In genomic region chr11:101456812-101457211, GRCh38 we compare ENCODE assay signal across 11 cellular contexts.
DNase-seq lines count a peak whose midpoint lies in the region; ATAC-seq and TF ChIP-seq lines count a peak whose summit lies in the region.
"Had no signal": no experiment of that assay in that cellular context is flagged by ENCODE, and none has a peak within 500 bp of the region (broad histone marks: within the 10 kb centered on the region; RNA-seq: fewer than 3 reads in every experiment).

No MANE protein-coding gene starts in this region.

- CTCF ChIA-PET in HCT116 (lab: Charles Lee) = interaction anchor here (0.9 to 4.7 kb wide), 8 partner anchors 13 to 1156 kb away, joined by 3 to 40 read pairs (median 5); no protein-coding TSS in a partner anchor
- CTCF ChIA-PET in PC-3 (lab: Charles Lee) = interaction anchor here (0.7 to 0.9 kb wide), 2 partner anchors 28 to 210 kb away, joined by 3 to 4 read pairs; no protein-coding TSS in a partner anchor

- H3K9me3 ChIP-seq in HCT116 (ENCODE audit: control insufficient read depth in 1 of 2, insufficient read depth in 1 of 2, low read depth in 1 of 2, low read length in 2 of 2) (no peaks in the 10 kb centered on the region), PC-3 (ENCODE audit: low read length) (no peaks in the 10 kb centered on the region), gastrocnemius medialis (peaks cover 0 to 2% (median 0%) of the 10 kb centered on the region in 3 donors)

- no peaks in the 10 kb centered on the region for H3K9me2 ChIP-seq in HCT116 (ENCODE audit: insufficient read depth)
- no peaks in the 10 kb centered on the region for H3K9me2 ChIP-seq in PC-3 (replicated peaks; ENCODE audit: low read length)

- H3F3A ChIP-seq in PC-3 (ENCODE audit: low read length, unreplicated experiment) = no peaks in the 10 kb centered on the region

- H3K4me3 ChIP-seq in HCT116 (replicated peaks in 1 of 2; ENCODE audit: low read depth in 1 of 2, low read length in 2 of 2) (no peak overlapping the region), PC-3 (ENCODE audit: low read length) (no peak overlapping the region), gastrocnemius medialis (no peak overlapping the region)
- H3K4me3 ChIP-seq: skin epidermis had no signal

- in situ Hi-C loops in gastrocnemius medialis (cut with MboI; ENCODE audit: low sequenced_read_pairs in 4 of 4) = loop anchor here in 2 of 4 donors (25.0 kb wide), 2 partner anchors 380 to 555 kb away; no protein-coding TSS in a partner anchor

- H3K27ac ChIP-seq in HCT116 (ENCODE audit: low read depth, low read length) (no peak overlapping the region), PC-3 (ENCODE audit: low read length) (no peak overlapping the region), substantia nigra (ENCODE audit: low read depth, low read length, poor library complexity, severe bottlenecking) (no peak overlapping the region), gastrocnemius medialis (no peak overlapping the region)
- H3K27ac ChIP-seq: skin epidermis had no signal

- H3K4me1 ChIP-seq in HCT116 (ENCODE audit: control insufficient read depth in 1 of 2, insufficient read depth in 2 of 2, low read length in 2 of 2) (no peaks in the 10 kb centered on the region), PC-3 (ENCODE audit: insufficient read depth, low read length) (peaks cover 25% of the 10 kb centered on the region), gastrocnemius medialis (no peaks in the 10 kb centered on the region)

- POLR2A ChIA-PET in HCT116 (lab: Charles Lee) (no interaction called here), PC-3 (lab: Charles Lee; ENCODE audit: unreplicated experiment) (no interaction called here)

- H4K20me1 ChIP-seq in HCT116 (ENCODE audit: insufficient read depth) (no peaks in the 10 kb centered on the region), PC-3 (ENCODE audit: low read length) (no peaks in the 10 kb centered on the region)

- intact Hi-C loops in HCT116 (cut with micrococcal nuclease) = loop anchor here (1.0 to 5.0 kb wide), 3 partner anchors 391 to 1155 kb away; no protein-coding TSS in a partner anchor
- intact Hi-C loops in PC-3 (cut with micrococcal nuclease) = loop anchor here (1.0 to 5.0 kb wide), 3 partner anchors 265 to 391 kb away; no protein-coding TSS in a partner anchor
- intact Hi-C loops in gastrocnemius medialis (cut with DNase I; ENCODE audit: low total_unique reads) = no loop called here

- DNase-seq in HCT116 (ENCODE audit: low read depth, low spot score) = no peak
- peak; percentile 66 for DNase-seq in PC-3
- DNase-seq in fibroblast of gingiva (ENCODE audit: low read depth) = peak; percentile 26
- DNase-seq in renal cortical epithelial cell (ENCODE audit: low read depth) = peak; percentile 52
- DNase-seq in substantia nigra (lab: John Stamatoyannopoulos, UW) = no peak
- DNase-seq in gastrocnemius medialis = no peak
- no peak for DNase-seq in NCI-H146 (lab: John Stamatoyannopoulos, UW)
- DNase-seq: activated CD8-positive, alpha-beta memory T cell treated with anti-CD3 and anti-CD28 coated beads, Interleukin-2, amount 50 U/mL, for 4 hours; foreskin melanocyte had no signal

- H3K36me3 ChIP-seq in HCT116 (ENCODE audit: control insufficient read depth in 1 of 2, insufficient read depth in 2 of 2, low read length in 2 of 2) (no peaks in the 10 kb centered on the region), PC-3 (ENCODE audit: low read depth, low read length) (no peaks in the 10 kb centered on the region), gastrocnemius medialis (no peaks in the 10 kb centered on the region)

- no peak overlapping the region for H2AFZ ChIP-seq in HCT116 (ENCODE audit: low read depth, low read length, poor library complexity, severe bottlenecking)
- no peak overlapping the region for H2AFZ ChIP-seq in PC-3 (ENCODE audit: low read length)

- RAD21 ChIA-PET in HCT116 (lab: Charles Lee; ENCODE audit: low non-redundant PET in 1 of 2, low total read pairs in 2 of 2, uncharacterized antibody in 2 of 2, unreplicated experiment in 2 of 2) = no interaction called here

- no peaks in the 10 kb centered on the region for H3K79me2 ChIP-seq in HCT116 (ENCODE audit: insufficient read depth, low read length)
- no peaks in the 10 kb centered on the region for H3K79me2 ChIP-seq in PC-3 (ENCODE audit: low read length)

- TF ChIP-seq RAD21 in HCT116 (IDR thresholded peaks at IDR 0.05; ENCODE audit: low read depth) = peak; percentile 66

- H3K27me3 ChIP-seq in HCT116 (ENCODE audit: insufficient read depth, low read length) (no peaks in the 10 kb centered on the region), PC-3 (ENCODE audit: low read length) (no peaks in the 10 kb centered on the region), gastrocnemius medialis (no peaks in the 10 kb centered on the region)

- H3K4me2 ChIP-seq in HCT116 (ENCODE audit: low read length) = no peak overlapping the region
- no peak overlapping the region for H3K4me2 ChIP-seq in PC-3 (ENCODE audit: low read length)

- ATAC-seq in HCT116 (peak; percentile 53; the same call in 1 of the 2 replicates), PC-3 (0 out of 2 replicates have a peak, but pooled peaks have one; percentile 23), gastrocnemius medialis (no peak), HG02678 (IDR thresholded peaks at IDR 0.05; ENCODE audit: unreplicated experiment) (no peak)

- H3K9ac ChIP-seq in HCT116 (ENCODE audit: low read length) (no peak overlapping the region), PC-3 (ENCODE audit: low read length) (no peak overlapping the region)

- peak; percentile 21 to 56 (median 48); a peak in 4 of 6 replicates for TF ChIP-seq CTCF in HCT116 (IDR thresholded peaks at IDR 0.05 in 2 of 3, conservative IDR thresholded peaks at IDR 0.05 in 1 of 3; ENCODE audit: borderline replicate concordance in 1 of 3, insufficient read depth in 1 of 3, low read depth in 2 of 3, low read length in 2 of 3)
- TF ChIP-seq CTCF in PC-3 (conservative IDR thresholded peaks at IDR 0.05; ENCODE audit: low read depth, low read length) = peak; percentile 81
- TF ChIP-seq CTCF in gastrocnemius medialis (IDR thresholded peaks at IDR 0.05 in 4 of 5, conservative IDR thresholded peaks at IDR 0.05 in 1 of 5) = peak in 1 of 5 experiments; percentile 33

- no TSS peak for BruUV-seq in HCT116 (replicated peaks; lab: Mats Ljungman, UMichigan)
- no TSS peak for BruUV-seq in PC-3 (replicated peaks; lab: Mats Ljungman, UMichigan)

- TF ChIP-seq POLR2A in HCT116 (IDR thresholded peaks at IDR 0.05; ENCODE audit: borderline replicate concordance, extremely low read depth, insufficient read depth, insufficient read length) (no peak), gastrocnemius medialis (IDR thresholded peaks at IDR 0.05) (no peak)

TF ChIP-seq in HCT116, 20 proteins besides CTCF, POLR2A, EP300 and RAD21:
- no peak for TF ChIP-seq CEBPB (IDR thresholded peaks at IDR 0.05; ENCODE audit: low read depth)
- TF ChIP-seq REST (IDR thresholded peaks at IDR 0.05; ENCODE audit: low read depth) = no peak
- TF ChIP-seq SIN3A (IDR thresholded peaks at IDR 0.05; ENCODE audit: low read depth) = no peak
- no peak for TF ChIP-seq POLR2AphosphoS5 (IDR thresholded peaks at IDR 0.05; ENCODE audit: low read depth, low read length)
- no peak for TF ChIP-seq SP1 (IDR thresholded peaks at IDR 0.05; ENCODE audit: low read depth)
- TF ChIP-seq YY1 (IDR thresholded peaks at IDR 0.05; ENCODE audit: extremely low read depth, insufficient replicate concordance, low read depth, low read length) = no peak
- no peak for TF ChIP-seq FOSL1 (IDR thresholded peaks at IDR 0.05; ENCODE audit: low read depth)
- no peak for TF ChIP-seq JUND (IDR thresholded peaks at IDR 0.05)
- no peak for TF ChIP-seq SRF (IDR thresholded peaks at IDR 0.05; ENCODE audit: low read depth)
- TF ChIP-seq CBX3 (IDR thresholded peaks at IDR 0.05; ENCODE audit: low read depth) = no peak
- TF ChIP-seq EGR1 (IDR thresholded peaks at IDR 0.05; ENCODE audit: low read depth) = no peak

Comparison
In these comparisons a context has a peak if more than half of its experiments do, and no peak if none do; other contexts are left out.
1. ATAC-seq: peak in HCT116 (single experiment) and PC-3 (single experiment); none in gastrocnemius medialis (0 of 2) and HG02678 (single experiment).
2. DNase-seq: peak in PC-3 (single experiment), fibroblast of gingiva (single experiment) and renal cortical epithelial cell (single experiment); none in HCT116 (single experiment), substantia nigra (0 of 49), gastrocnemius medialis (0 of 2) and NCI-H146 (single experiment).